Comparison of ENCODE assay signal across 13 cellular contexts in genomic region chr1:34547043-34547674, GRCh38.
DNase-seq lines count a peak whose midpoint lies in the region; ATAC-seq and TF ChIP-seq lines count a peak whose summit lies in the region.
"Had no signal": no experiment of that assay in that cellular context is flagged by ENCODE, and none has a peak within 500 bp of the region (broad histone marks: within the 10 kb centered on the region; RNA-seq: fewer than 3 reads in every experiment).

No MANE protein-coding gene starts in this region.

- H3K27me3 ChIP-seq in WERI-Rb-1 (ENCODE audit: insufficient read depth, low read depth, severe bottlenecking) (peaks cover 38% of the 10 kb centered on the region), smooth muscle cell (ENCODE audit: low read depth) (no peaks in the 10 kb centered on the region), dorsolateral prefrontal cortex (peaks cover 0 to 6% (median 0%) of the 10 kb centered on the region in 45 donors)
- H3K27me3 ChIP-seq: MG63 had no signal

- H3K4me2 ChIP-seq in smooth muscle cell, result no peak overlapping the region

- peak; percentile 60 for DNase-seq in DMS53 (lab: John Stamatoyannopoulos, UW)
- DNase-seq in HuH-7 (ENCODE audit: low spot score), result peak; percentile 13
- no peak for DNase-seq in WERI-Rb-1
- DNase-seq in left lobe of liver (ENCODE audit: low spot score), result peak; percentile 61
- no peak for DNase-seq in smooth muscle cell (lab: John Stamatoyannopoulos, UW; ENCODE audit: unreplicated experiment)
- no peak for DNase-seq in stimulated activated CD4-positive, alpha-beta T cell treated with anti-CD3 and anti-CD28 coated beads, Interleukin-12 subunit alpha, Interleukin-12 subunit beta, amount 100 ng/mL, for 4 hours
- no peak for DNase-seq in middle frontal gyrus (ENCODE audit: extremely low spot score, low spot score)
- no peak for DNase-seq in dorsolateral prefrontal cortex
- DNase-seq: activated T-cell treated with anti-CD3 and anti-CD28 coated beads, Interleukin-2, amount 50 U/mL, for 48 hours; erythroblast; left cardiac atrium; MG63; posterior cingulate gyrus had no signal

- no peaks in the 10 kb centered on the region for H4K20me1 ChIP-seq in smooth muscle cell (ENCODE audit: low read depth)

- H3K9ac ChIP-seq in smooth muscle cell (ENCODE audit: low read depth), result no peak overlapping the region

- ATAC-seq in left lobe of liver, result peak; percentile 99
- ATAC-seq: left cardiac atrium had no signal

- TF ChIP-seq CTCF in WERI-Rb-1 (IDR thresholded peaks at IDR 0.05; ENCODE audit: low read depth, low read length), result peak; percentile 30; the same call in 1 of the 2 replicates
- no peak for TF ChIP-seq CTCF in smooth muscle cell (IDR thresholded peaks at IDR 0.05; ENCODE audit: borderline replicate concordance, insufficient read depth, poor library complexity, severe bottlenecking)
- no peak for TF ChIP-seq CTCF in dorsolateral prefrontal cortex (IDR thresholded peaks at IDR 0.05 in 54 of 56, conservative IDR thresholded peaks at IDR 0.05 in 2 of 56; ENCODE audit: low read depth in 1 of 56, partially characterized antibody in 56 of 56)

- H2AFZ ChIP-seq in smooth muscle cell (ENCODE audit: low read depth), result no peak overlapping the region

- H3K4me1 ChIP-seq in smooth muscle cell (ENCODE audit: low read depth), result no peaks in the 10 kb centered on the region

- H3K27ac ChIP-seq in WERI-Rb-1 (no peak overlapping the region), smooth muscle cell (ENCODE audit: low read depth) (no peak overlapping the region), dorsolateral prefrontal cortex (no peak overlapping the region)

- H3K9me3 ChIP-seq in WERI-Rb-1 (ENCODE audit: severe bottlenecking) (no peaks in the 10 kb centered on the region), smooth muscle cell (replicated peaks; ENCODE audit: low read depth) (no peaks in the 10 kb centered on the region)
- H3K9me3 ChIP-seq: MG63 had no signal

- no peaks in the 10 kb centered on the region for H3K36me3 ChIP-seq in WERI-Rb-1
- no peaks in the 10 kb centered on the region for H3K36me3 ChIP-seq in smooth muscle cell (ENCODE audit: low read depth)
- H3K36me3 ChIP-seq: MG63 had no signal

- H3K4me3 ChIP-seq in WERI-Rb-1 (ENCODE audit: low read depth, low read length) (no peak overlapping the region), smooth muscle cell (no peak overlapping the region), dorsolateral prefrontal cortex (no peak overlapping the region)
- H3K4me3 ChIP-seq: MG63 had no signal

- no peaks in the 10 kb centered on the region for H3K79me2 ChIP-seq in smooth muscle cell (ENCODE audit: low read depth)

- intact Hi-C loops in dorsolateral prefrontal cortex (cut with DNase I), result no loop called here

- H3F3A ChIP-seq in smooth muscle cell (ENCODE audit: low read depth), result no peaks in the 10 kb centered on the region

- 39% methylated on average over 3 of the region's 3 CpGs for WGBS in smooth muscle cell (ENCODE audit: low lambda C conversion rate)

Comparison
In these comparisons a context has a peak if more than half of its experiments do, and no peak if none do; other contexts are left out.
1. DNase-seq: peak in DMS53 (single experiment), HuH-7 (single experiment) and left lobe of liver (single experiment); none in WERI-Rb-1 (single experiment), smooth muscle cell (single experiment), stimulated activated CD4-positive, alpha-beta T cell treated with anti-CD3 and anti-CD28 coated beads, Interleukin-12 subunit alpha, Interleukin-12 subunit beta, amount 100 ng/mL, for 4 hours (single experiment), middle frontal gyrus (single experiment) and dorsolateral prefrontal cortex (0 of 10).